8 cellular contexts compared by ENCODE assay signal in genomic region chr19:11848594-11849263, GRCh38. TPM values are rescaled to one million over a fixed set of nuclear protein-coding genes. Genes with fewer than 3 reads are reported as not detected.
A peak's percentile ranks its signal among the peaks of the same experiment; 100 is the strongest.
DNase-seq lines count a peak whose midpoint lies in the region; ATAC-seq and TF ChIP-seq lines count a peak whose summit lies in the region.

Gene ZNF439 (plus strand): TSS chr19:11848726. CDS start chr19:11848868, 142 bp downstream.

- no peaks in the 10 kb centered on the region for H3K36me3 ChIP-seq in mucosa of descending colon (ENCODE audit: low read depth)

- peaks cover 7% of the 10 kb centered on the region for H3K4me1 ChIP-seq in mucosa of descending colon (ENCODE audit: low read depth)

- peak within 1 kb of the TSS; percentile 22 for H3K4me3 ChIP-seq in mucosa of descending colon

- peak; percentile 38 for TF ChIP-seq POLR2A in GM10847 (IDR thresholded peaks at IDR 0.05; ENCODE audit: extremely low read depth, insufficient read length)

- peak; percentile 68 for ATAC-seq in HG03103 (IDR thresholded peaks at IDR 0.05; ENCODE audit: low read depth, unreplicated experiment)
- peak; percentile 100 for ATAC-seq in mucosa of descending colon
- ATAC-seq in GM19467 (IDR thresholded peaks at IDR 0.05; ENCODE audit: unreplicated experiment) = no peak

- peak; percentile 23 to 53 for DNase-seq in NOMO-1 (lab: John Stamatoyannopoulos, UW; ENCODE audit: unreplicated experiment in 2 of 2)
- peak; percentile 90 for DNase-seq in activated T-cell treated with anti-CD3 and anti-CD28 coated beads for 1 hour (ENCODE audit: low read depth)
- DNase-seq in epidermal melanocyte (ENCODE audit: insufficient read length, low spot score) = peak; percentile 80
- peak; percentile 96 to 99 (median 96) for DNase-seq in mucosa of descending colon
- peak; percentile 64 to 83 for DNase-seq in stimulated activated CD8-positive, alpha-beta memory T cell treated with anti-CD3 and anti-CD28 coated beads, Interleukin-2, amount 100 ng/mL, for 1 hour (ENCODE audit: low read depth in 2 of 2)

- no peak for TF ChIP-seq CTCF in mucosa of descending colon (IDR thresholded peaks at IDR 0.05)

- intact Hi-C loops in mucosa of descending colon (cut with DNase I, micrococcal nuclease) = no loop called here

- no peaks in the 10 kb centered on the region for H3K9me3 ChIP-seq in mucosa of descending colon

RNA-seq across cellular contexts. Expression of gene ZNF439, which starts in this region (rescaled TPM):
- total RNA-seq in mucosa of descending colon = 10 to 100 TPM in 1 of 3 donors, 1 to 10 TPM in 2; 8.9 to 11.2 (median 9.6) TPM

Comparison
In these comparisons a context has a peak if more than half of its experiments do, and no peak if none do; other contexts are left out.
1. DNase-seq: peak in every context shown above with its lines; median percentile 96 in mucosa of descending colon; 90 in activated T-cell treated with anti-CD3 and anti-CD28 coated beads for 1 hour; 80 in epidermal melanocyte; 74 in stimulated activated CD8-positive, alpha-beta memory T cell treated with anti-CD3 and anti-CD28 coated beads, Interleukin-2, amount 100 ng/mL, for 1 hour; 38 in NOMO-1.